1 cellular context compared by ENCODE assay signal in genomic region chr15:32700501-32701150, GRCh38.
TF ChIP-seq lines count a peak whose summit lies in the region.

No MANE protein-coding gene starts in this region.

TF ChIP-seq in HepG2, 621 proteins besides CTCF, POLR2A, EP300 and RAD21 (continued from another document and continues in another):
- TF ChIP-seq PAXIP1 (CRISPR knock-in tag; conservative IDR thresholded peaks at IDR 0.05) = peak; percentile 70
- TF ChIP-seq ZHX2 (IDR thresholded peaks at IDR 0.05; ENCODE audit: low read depth) = no peak
- no peak for TF ChIP-seq ZHX2 (CRISPR knock-in tag; IDR thresholded peaks at IDR 0.05; ENCODE audit: borderline replicate concordance)
- TF ChIP-seq LBX2 (CRISPR knock-in tag; IDR thresholded peaks at IDR 0.05; ENCODE audit: borderline replicate concordance) = no peak
- no peak for TF ChIP-seq NKX3-1 (CRISPR knock-in tag; IDR thresholded peaks at IDR 0.05)
- no peak for TF ChIP-seq PRMT3 (CRISPR knock-in tag; IDR thresholded peaks at IDR 0.05; ENCODE audit: borderline replicate concordance, low read depth)
- no peak for TF ChIP-seq CBFB (CRISPR knock-in tag; IDR thresholded peaks at IDR 0.05)
- no peak for TF ChIP-seq KDM3A (CRISPR knock-in tag; IDR thresholded peaks at IDR 0.05; ENCODE audit: low read depth)
- TF ChIP-seq ZNF446 (CRISPR knock-in tag; IDR thresholded peaks at IDR 0.05) = no peak
- TF ChIP-seq ZNF646 (CRISPR knock-in tag; IDR thresholded peaks at IDR 0.05) = no peak
- no peak for TF ChIP-seq NCOA2 (CRISPR knock-in tag; IDR thresholded peaks at IDR 0.05)
- TF ChIP-seq PBX2 (CRISPR knock-in tag; IDR thresholded peaks at IDR 0.05) = no peak
- no peak for TF ChIP-seq SNAPC4 (CRISPR knock-in tag; IDR thresholded peaks at IDR 0.05)
- TF ChIP-seq AGO2 (optimal IDR thresholded peaks at IDR 0.05; ENCODE audit: low read depth, low read length) = no peak
- 0 out of 2 replicates have a peak, but pooled peaks have one; percentile 41 for TF ChIP-seq HDAC2 (CRISPR knock-in tag; IDR thresholded peaks at IDR 0.05)
- no peak for TF ChIP-seq HINFP (CRISPR knock-in tag; IDR thresholded peaks at IDR 0.05; ENCODE audit: low read depth)
